11 cellular contexts compared by ENCODE assay signal in the genomic region with DNA sequence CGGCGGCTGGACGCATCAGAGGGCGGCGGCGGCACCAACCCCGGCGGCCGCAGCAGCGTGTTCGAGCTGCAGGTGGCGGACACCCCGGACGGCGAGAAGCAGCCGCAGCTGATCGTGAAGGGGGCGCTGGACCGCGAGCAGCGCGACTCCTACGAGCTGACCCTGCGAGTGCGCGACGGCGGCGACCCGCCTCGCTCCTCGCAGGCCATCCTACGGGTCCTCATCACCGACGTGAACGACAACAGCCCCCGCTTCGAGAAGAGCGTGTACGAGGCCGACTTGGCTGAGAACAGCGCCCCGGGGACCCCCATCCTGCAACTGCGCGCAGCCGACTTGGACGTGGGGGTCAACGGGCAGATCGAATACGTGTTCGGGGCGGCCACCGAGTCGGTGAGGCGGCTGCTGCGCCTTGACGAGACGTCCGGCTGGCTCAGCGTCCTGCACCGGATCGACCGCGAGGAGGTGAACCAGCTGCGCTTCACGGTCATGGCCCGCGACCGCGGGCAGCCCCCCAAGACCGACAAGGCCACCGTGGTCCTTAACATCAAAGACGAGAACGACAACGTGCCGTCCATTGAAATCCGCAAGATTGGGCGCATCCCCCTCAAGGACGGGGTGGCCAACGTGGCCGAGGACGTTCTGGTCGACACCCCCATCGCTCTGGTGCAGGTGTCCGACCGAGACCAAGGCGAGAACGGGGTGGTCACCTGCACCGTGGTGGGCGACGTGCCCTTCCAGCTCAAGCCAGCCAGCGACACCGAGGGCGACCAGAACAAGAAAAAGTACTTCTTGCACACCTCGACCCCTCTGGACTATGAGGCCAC. TPM values are rescaled to one million over a fixed set of nuclear protein-coding genes. Genes with fewer than 3 reads are reported as not detected.
DNase-seq lines count a peak whose midpoint lies in the region; ATAC-seq and TF ChIP-seq lines count a peak whose summit lies in the region.
"Had no signal": no experiment of that assay in that cellular context is flagged by ENCODE, and none has a peak within 500 bp of the region (broad histone marks: within the 10 kb centered on the region; RNA-seq: fewer than 3 reads in every experiment).

No MANE protein-coding gene starts in this region.

- no peaks in the 10 kb centered on the region for H3K9me3 ChIP-seq in SJCRH30 (replicated peaks)
- H3K9me3 ChIP-seq in right atrium auricular region, result no peaks in the 10 kb centered on the region
- peaks cover 5% of the 10 kb centered on the region for H3K9me3 ChIP-seq in trophoblast cell (ENCODE audit: insufficient read depth, low read depth, low read length)

- H2BK5ac ChIP-seq in trophoblast cell (ENCODE audit: low read depth, low read length, poor library complexity), result no peak overlapping the region

- no peak for TF ChIP-seq CTCF in AG09309 (IDR thresholded peaks at IDR 0.05; ENCODE audit: control insufficient read depth, insufficient read depth, low read depth, low read length, missing control alignments)
- TF ChIP-seq CTCF in right atrium auricular region (IDR thresholded peaks at IDR 0.05), result peak in 1 of 2 donors; percentile 25

- H3K4me3 ChIP-seq in AG09309 (ENCODE audit: control insufficient read depth, low read depth, low read length) (peak overlapping the region; percentile 95), SJCRH30 (peak overlapping the region; percentile 82), right atrium auricular region (peak overlapping the region; percentile 34 to 53), trophoblast cell (ENCODE audit: low read depth, low read length) (peak overlapping the region; percentile 90)

- no CpG with 5 or more reads among the region's 95 CpGs for WGBS in trophoblast cell (ENCODE audit: extremely low coverage, insufficient coverage, insufficient read length)

- H3K27ac ChIP-seq in SJCRH30 (peak overlapping the region; percentile 47), right atrium auricular region (no peak overlapping the region), trophoblast cell (ENCODE audit: low read depth, low read length) (no peak overlapping the region)

- peak overlapping the region; percentile 44 for H2BK12ac ChIP-seq in trophoblast cell (ENCODE audit: low read length)

- peak overlapping the region; percentile 41 for H3K14ac ChIP-seq in trophoblast cell (ENCODE audit: low read length)

- peak overlapping the region; percentile 19 for H3K4ac ChIP-seq in trophoblast cell (ENCODE audit: low read depth, low read length)

- peak overlapping the region; percentile 90 for H3K4me2 ChIP-seq in trophoblast cell (ENCODE audit: low read length)

- no peak overlapping the region for H2AFZ ChIP-seq in trophoblast cell (ENCODE audit: insufficient read depth, low read length, poor library complexity)

- H4K8ac ChIP-seq in trophoblast cell (ENCODE audit: low read depth, low read length), result peak overlapping the region; percentile 17

- H2AK5ac ChIP-seq in trophoblast cell (ENCODE audit: low read length), result no peak overlapping the region

- H3K36me3 ChIP-seq in SJCRH30 (peaks cover 57% of the 10 kb centered on the region), right atrium auricular region (no peaks in the 10 kb centered on the region), trophoblast cell (ENCODE audit: control insufficient read depth in 1 of 2, insufficient read depth in 2 of 2, low read length in 2 of 2) (peaks cover 15 to 22% of the 10 kb centered on the region in 2 experiments)

- H4K91ac ChIP-seq in trophoblast cell (ENCODE audit: low read depth, low read length), result no peak overlapping the region

- peak overlapping the region; percentile 80 for H3K9ac ChIP-seq in trophoblast cell (ENCODE audit: low read length)

- no peak overlapping the region for H4K12ac ChIP-seq in trophoblast cell (ENCODE audit: low read depth, low read length)

- no peaks in the 10 kb centered on the region; the same call in 1 of the 2 replicates for H3K4me1 ChIP-seq in SJCRH30
- H3K4me1 ChIP-seq in right atrium auricular region, result peaks cover 0 to 41% of the 10 kb centered on the region in 2 donors
- peaks cover 11 to 14% of the 10 kb centered on the region in 2 experiments for H3K4me1 ChIP-seq in trophoblast cell (ENCODE audit: control insufficient read depth in 1 of 2, insufficient read depth in 2 of 2, low read length in 2 of 2)

- H3K79me1 ChIP-seq in trophoblast cell (ENCODE audit: low read length), result peaks cover 43% of the 10 kb centered on the region

- intact Hi-C loops in sciatic nerve (cut with DNase I), result no loop called here

- H3K79me2 ChIP-seq in trophoblast cell (ENCODE audit: control insufficient read depth, insufficient read depth, low read length, poor library complexity), result peaks cover 32% of the 10 kb centered on the region

- no peak for ATAC-seq in sciatic nerve

- H3K27me3 ChIP-seq in SJCRH30 (no peaks in the 10 kb centered on the region), right atrium auricular region (peaks cover 8 to 20% of the 10 kb centered on the region in 2 donors), trophoblast cell (ENCODE audit: insufficient read depth, low read length) (peaks cover 10% of the 10 kb centered on the region)

- H3K23ac ChIP-seq in trophoblast cell (ENCODE audit: low read length), result no peak overlapping the region

- DNase-seq in AG09309 (ENCODE audit: low read depth) (no peak), SJCRH30 (peak in 1 of 2 experiments; percentile 46), right atrium auricular region (ENCODE audit: low spot score) (no peak), trophoblast cell (no peak), NCI-H748 (lab: John Stamatoyannopoulos, UW; ENCODE audit: unreplicated experiment) (no peak), medulla oblongata (ENCODE audit: extremely low spot score) (no peak), sciatic nerve (ENCODE audit: low spot score) (no peak)
- no peak for DNase-seq in activated CD4-positive, alpha-beta T cell treated with anti-CD3 and anti-CD28 coated beads, Interleukin-2, amount 50 U/mL, for 48 hours
- DNase-seq: cerebellar nuclear complex, DMS153, NCI-H524 treated with DMSO at 0.1 percent for 48 hours had no signal

- H3K18ac ChIP-seq in trophoblast cell (ENCODE audit: low read length), result peak overlapping the region; percentile 68

- H2BK120ac ChIP-seq in trophoblast cell (ENCODE audit: insufficient read depth, low read length, poor library complexity), result peak overlapping the region; percentile 43

RNA-seq across cellular contexts. Expression of gene PCDH7, which starts 2.1 kb away (rescaled TPM):
- 135 and 150 TPM in 2 replicates for total RNA-seq in SJCRH30 (2014; rRNA removed; shearing (Covaris generic))
- total RNA-seq in right atrium auricular region (10 to 100 TPM in 1 of 2 donors, 1 to 10 TPM in 1; 6.6 to 16.8 TPM), sciatic nerve (12.9 TPM)
- 28.5 and 30.7 TPM in 2 replicates for polyA plus RNA-seq in trophoblast cell (2013)

Comparison
In these comparisons a context has a peak if more than half of its experiments do, and no peak if none do; other contexts are left out.
1. H3K4me3 ChIP-seq: peak in every context shown above with its lines; median percentile 95 in AG09309; 90 in trophoblast cell; 82 in SJCRH30; 44 in right atrium auricular region.